Comparison of ENCODE assay signal across 13 cellular contexts in the genomic region with DNA sequence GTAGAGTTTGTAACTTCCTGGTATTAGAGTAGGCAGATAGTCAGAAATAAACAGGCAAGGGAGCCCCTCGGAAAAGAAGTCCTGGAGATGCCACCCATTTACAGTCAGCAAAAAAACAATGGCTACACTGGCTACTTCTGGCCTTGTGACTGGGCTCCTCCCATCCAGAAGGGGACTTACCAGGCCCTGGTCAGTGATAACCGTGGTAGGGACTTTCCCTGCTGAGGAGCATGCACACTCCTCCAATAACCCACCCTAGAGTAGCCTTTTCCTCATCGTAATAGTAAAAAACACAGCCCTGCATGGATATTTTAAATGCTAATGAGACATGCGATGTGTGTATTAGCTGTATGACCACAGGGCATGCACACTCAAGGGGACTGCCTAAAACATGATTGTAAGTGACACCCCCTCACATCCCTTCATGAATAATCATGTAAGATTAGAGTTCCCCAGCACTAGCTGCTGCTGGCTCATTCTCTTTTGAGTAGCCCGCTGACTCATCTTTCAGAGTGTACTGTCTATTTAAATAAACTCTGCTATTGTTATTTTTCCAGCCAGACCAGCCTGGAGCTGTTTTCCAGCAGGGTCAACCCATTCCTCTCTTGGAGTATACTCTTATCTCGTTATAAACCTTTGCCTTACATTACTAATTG.
DNase-seq lines count a peak whose midpoint lies in the region; ATAC-seq and TF ChIP-seq lines count a peak whose summit lies in the region.
"Had no signal": no experiment of that assay in that cellular context is flagged by ENCODE, and none has a peak within 500 bp of the region (broad histone marks: within the 10 kb centered on the region; RNA-seq: fewer than 3 reads in every experiment).

No MANE protein-coding gene starts in this region.

- peaks cover 6% of the 10 kb centered on the region for H3K27me3 ChIP-seq in brain microvascular endothelial cell (replicated peaks)

- H3K27ac ChIP-seq in brain microvascular endothelial cell (no peak overlapping the region), coronary artery (no peak overlapping the region)
- H3K27ac ChIP-seq: left ventricle myocardium inferior, neutrophil had no signal

- TF ChIP-seq CTCF in brain microvascular endothelial cell (IDR thresholded peaks at IDR 0.05; ENCODE audit: low read depth, low read length, missing control alignments) (no peak), coronary artery (IDR thresholded peaks at IDR 0.05) (no peak)

- H3K4me3 ChIP-seq in brain microvascular endothelial cell (ENCODE audit: low read depth, low read length) (no peak overlapping the region), coronary artery (no peak overlapping the region)
- H3K4me3 ChIP-seq: left ventricle myocardium inferior had no signal

- no peaks in the 10 kb centered on the region for H3K36me3 ChIP-seq in brain microvascular endothelial cell (replicated peaks)
- H3K36me3 ChIP-seq: left ventricle myocardium inferior, neutrophil had no signal

- in situ Hi-C loops in brain microvascular endothelial cell (cut with HindIII; ENCODE audit: low pct_ligation_motif_present, low sequenced_read_pairs): no loop called here

- peak; percentile 73 for DNase-seq in brain microvascular endothelial cell
- DNase-seq in myocyte (ENCODE audit: low read depth): peak; percentile 18
- DNase-seq in DMS 273 treated with DMSO at 0.1 percent for 48 hours (lab: John Stamatoyannopoulos, UW): no peak
- no peak for DNase-seq in NCI-H524 treated with DMSO at 0.1 percent for 48 hours (lab: John Stamatoyannopoulos, UW)
- no peak for DNase-seq in coronary artery (ENCODE audit: low spot score)
- DNase-seq in NCI-H526 (lab: John Stamatoyannopoulos, UW): no peak
- DNase-seq: activated gamma-delta T cell; CD4-positive, CD25-positive, alpha-beta regulatory T cell; left ventricle myocardium inferior; NCI-H1436 had no signal

- peak; percentile 69 for ATAC-seq in GM18867 (IDR thresholded peaks at IDR 0.05; ENCODE audit: unreplicated experiment)
- ATAC-seq in HG03442 (IDR thresholded peaks at IDR 0.05; ENCODE audit: unreplicated experiment): peak; percentile 52

Comparison
In these comparisons a context has a peak if more than half of its experiments do, and no peak if none do; other contexts are left out.
1. DNase-seq: peak in brain microvascular endothelial cell (single experiment) and myocyte (single experiment); none in DMS 273 treated with DMSO at 0.1 percent for 48 hours (single experiment), NCI-H524 treated with DMSO at 0.1 percent for 48 hours (single experiment), coronary artery (single experiment) and NCI-H526 (0 of 2).